8 cellular contexts compared by ENCODE assay signal in the genomic region with DNA sequence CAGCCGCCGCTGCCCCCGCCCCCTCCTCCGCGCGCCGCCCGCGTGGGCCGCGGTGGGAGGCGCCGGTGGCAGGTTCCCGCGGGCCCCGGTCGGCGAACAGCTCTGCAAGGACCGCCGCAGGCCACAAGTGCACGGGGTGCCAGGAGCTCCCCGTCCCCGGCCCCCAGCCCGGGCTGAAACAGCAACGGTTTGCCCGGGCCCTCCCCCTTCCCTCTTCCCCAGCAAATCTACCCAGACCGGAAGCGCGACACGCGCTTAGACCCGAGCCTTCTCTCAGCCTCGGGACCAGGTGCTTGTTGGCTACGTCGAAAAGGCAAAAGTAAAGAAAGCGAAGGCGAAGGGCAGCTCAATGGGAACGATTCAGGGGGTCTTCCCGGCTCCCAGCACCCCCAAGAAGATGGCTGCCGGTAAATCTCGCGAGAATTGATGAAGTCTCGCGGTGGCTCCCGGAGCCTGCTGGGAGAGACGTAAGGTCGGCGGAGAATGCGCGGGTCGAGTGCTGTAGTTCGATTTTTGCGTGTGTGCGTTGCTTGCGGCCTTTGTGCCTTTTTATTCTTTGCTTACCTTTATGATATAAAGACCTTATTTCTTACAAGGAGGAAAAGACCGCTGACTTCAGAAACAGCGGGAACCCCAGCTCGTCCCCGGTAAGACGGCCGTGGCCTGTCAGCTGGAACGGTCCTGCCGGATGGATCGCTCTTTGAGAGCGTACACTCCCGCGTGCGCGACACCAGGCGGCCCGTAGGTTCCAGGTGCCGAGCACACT. TPM values are rescaled to one million over a fixed set of nuclear protein-coding genes. Genes with fewer than 3 reads are reported as not detected.
A peak's percentile ranks its signal among the peaks of the same experiment; 100 is the strongest.
DNase-seq lines count a peak whose midpoint lies in the region; ATAC-seq and TF ChIP-seq lines count a peak whose summit lies in the region.

A gene with protein sequence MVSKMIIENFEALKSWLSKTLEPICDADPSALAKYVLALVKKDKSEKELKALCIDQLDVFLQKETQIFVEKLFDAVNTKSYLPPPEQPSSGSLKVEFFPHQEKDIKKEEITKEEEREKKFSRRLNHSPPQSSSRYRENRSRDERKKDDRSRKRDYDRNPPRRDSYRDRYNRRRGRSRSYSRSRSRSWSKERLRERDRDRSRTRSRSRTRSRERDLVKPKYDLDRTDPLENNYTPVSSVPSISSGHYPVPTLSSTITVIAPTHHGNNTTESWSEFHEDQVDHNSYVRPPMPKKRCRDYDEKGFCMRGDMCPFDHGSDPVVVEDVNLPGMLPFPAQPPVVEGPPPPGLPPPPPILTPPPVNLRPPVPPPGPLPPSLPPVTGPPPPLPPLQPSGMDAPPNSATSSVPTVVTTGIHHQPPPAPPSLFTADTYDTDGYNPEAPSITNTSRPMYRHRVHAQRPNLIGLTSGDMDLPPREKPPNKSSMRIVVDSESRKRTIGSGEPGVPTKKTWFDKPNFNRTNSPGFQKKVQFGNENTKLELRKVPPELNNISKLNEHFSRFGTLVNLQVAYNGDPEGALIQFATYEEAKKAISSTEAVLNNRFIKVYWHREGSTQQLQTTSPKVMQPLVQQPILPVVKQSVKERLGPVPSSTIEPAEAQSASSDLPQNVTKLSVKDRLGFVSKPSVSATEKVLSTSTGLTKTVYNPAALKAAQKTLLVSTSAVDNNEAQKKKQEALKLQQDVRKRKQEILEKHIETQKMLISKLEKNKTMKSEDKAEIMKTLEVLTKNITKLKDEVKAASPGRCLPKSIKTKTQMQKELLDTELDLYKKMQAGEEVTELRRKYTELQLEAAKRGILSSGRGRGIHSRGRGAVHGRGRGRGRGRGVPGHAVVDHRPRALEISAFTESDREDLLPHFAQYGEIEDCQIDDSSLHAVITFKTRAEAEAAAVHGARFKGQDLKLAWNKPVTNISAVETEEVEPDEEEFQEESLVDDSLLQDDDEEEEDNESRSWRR (minus strand): TSS at position 425 of the 766 bp plus-strand sequence. CDS start 481 bp downstream, outside the sequence.

- H3K4me1 Mint-ChIP-seq in T-helper 17 cell, result peaks cover 40% of the 10 kb centered on the region

- H3K4me3 ChIP-seq in right atrium auricular region (peak within 1 kb of the TSS; percentile 80 to 87), uterus (peak within 1 kb of the TSS; percentile 83 to 99)

- H3K36me3 Mint-ChIP-seq in T-helper 17 cell (ENCODE audit: low read depth), result peaks cover 5% of the 10 kb centered on the region

- H3K27ac ChIP-seq in right atrium auricular region (peak within 1 kb of the TSS; percentile 95 to 96), uterus (peak within 1 kb of the TSS; percentile 95 to 98)

- H3K36me3 ChIP-seq in right atrium auricular region (no peaks in the 10 kb centered on the region), uterus (no peaks in the 10 kb centered on the region)

- intact Hi-C loops in uterus (cut with DNase I; ENCODE audit: low total_unique reads), result no loop called here

- H3K27me3 Mint-ChIP-seq in T-helper 17 cell, result no peaks in the 10 kb centered on the region

- H3K4me1 ChIP-seq in right atrium auricular region, result peaks cover 0 to 44% of the 10 kb centered on the region in 2 donors
- H3K4me1 ChIP-seq in uterus, result no peaks in the 10 kb centered on the region

- in situ Hi-C loops in GM13977 (cut with MboI; ENCODE audit: low pct_unique_long_range_greater_than_20kb, low sequenced_read_pairs, unreplicated experiment), result no loop called here

- H3K9me3 ChIP-seq in T-helper 17 cell (ENCODE audit: control insufficient read depth, low read length, poor library complexity, severe bottlenecking), result no peaks in the 10 kb centered on the region
- no peaks in the 10 kb centered on the region for H3K9me3 ChIP-seq in right atrium auricular region
- no peaks in the 10 kb centered on the region for H3K9me3 ChIP-seq in uterus

- peak within 1 kb of the TSS; percentile 76 for H3K4me3 Mint-ChIP-seq in T-helper 17 cell

- peak in 1 of 2 donors; percentile 47 for TF ChIP-seq POLR2A in uterus (IDR thresholded peaks at IDR 0.05)

- TF ChIP-seq CTCF in GM13977 (IDR thresholded peaks at IDR 0.05; ENCODE audit: extremely low read depth, insufficient read depth, missing control alignments), result peak; percentile 9
- peak in 1 of 2 donors; percentile 19 for TF ChIP-seq CTCF in right atrium auricular region (IDR thresholded peaks at IDR 0.05)
- peak in 2 of 4 experiments; percentile 8 to 19 for TF ChIP-seq CTCF in uterus (IDR thresholded peaks at IDR 0.05)

- H3K27ac Mint-ChIP-seq in T-helper 17 cell, result no peak within 1 kb of the TSS

- DNase-seq in GM13977 (ENCODE audit: low spot score) (peak; percentile 94), NCI-H1694 (lab: John Stamatoyannopoulos, UW) (peak; percentile 93), T-helper 17 cell (peak; percentile 81 to 94 (median 85)), amygdala (lab: John Stamatoyannopoulos, UW) (peak; percentile 39 to 91 (median 78)), right atrium auricular region (ENCODE audit: low spot score) (peak; percentile 91), pulmonary artery endothelial cell (ENCODE audit: low read depth, low spot score) (peak; percentile 78), uterus (peak; percentile 92 to 94)

- H3K27me3 ChIP-seq in right atrium auricular region, result no peaks in the 10 kb centered on the region
- H3K27me3 ChIP-seq in uterus, result no peaks in the 10 kb centered on the region

- ATAC-seq in HG02884 (IDR thresholded peaks at IDR 0.05; ENCODE audit: unreplicated experiment) (peak; percentile 70), T-helper 17 cell (peak; percentile 89)

RNA-seq across cellular contexts. Expression of the gene that starts here (rescaled TPM):
- total RNA-seq in T-helper 17 cell (10 to 100 TPM; 61.8 to 64.6 TPM), right atrium auricular region (10 to 100 TPM; 19.0 to 19.1 TPM), pulmonary artery endothelial cell (16.2 and 25.9 TPM in 2 replicates), uterus (10 to 100 TPM; 33.8 to 83.8 (median 54.5) TPM)

Comparison
In these comparisons a context has a peak if more than half of its experiments do, and no peak if none do; other contexts are left out.
1. Peak in every context shown above with its lines: DNase-seq, ATAC-seq, H3K4me3 ChIP-seq and H3K27ac ChIP-seq.